Comparison of ENCODE assay signal across 8 cellular contexts in genomic region chr5:1870435-1871272, GRCh38. TPM values are rescaled to one million over a fixed set of nuclear protein-coding genes. Genes with fewer than 3 reads are reported as not detected.
"Had no signal": no experiment of that assay in that cellular context is flagged by ENCODE, and none has a peak within 500 bp of the region (broad histone marks: within the 10 kb centered on the region; RNA-seq: fewer than 3 reads in every experiment).

No MANE protein-coding gene starts in this region.

RNA-seq across cellular contexts. Expression of gene IRX4, which starts 12.1 kb away (rescaled TPM):
- total RNA-seq: activated CD4-positive, alpha-beta memory T cell treated with anti-CD3 and anti-CD28 coated beads, Interleukin-2, amount 10 ng/mL, durations not matched to agents 7 days and 5 days; activated CD4-positive, alpha-beta T cell treated with anti-CD3 and anti-CD28 coated beads for 36 hours; activated CD4-positive, alpha-beta T cell treated with anti-CD3 and anti-CD28 coated beads, Interleukin-2, amount 10 ng/mL, durations not matched to agents 7 days and 5 days; activated CD8-positive, alpha-beta memory T cell treated with anti-CD3 and anti-CD28 coated beads, Interleukin-2, amount 10 ng/mL, durations not matched to agents 7 days and 5 days; activated CD8-positive, alpha-beta T cell treated with anti-CD3 and anti-CD28 coated beads, Interleukin-2, amount 10 ng/mL, durations not matched to agents 7 days and 5 days; activated naive CD8-positive, alpha-beta T cell treated with anti-CD3 and anti-CD28 coated beads, Interleukin-2, amount 10 ng/mL, durations not matched to agents 7 days and 5 days; activated T-helper 2 cell treated with anti-CD3 and anti-CD28 coated beads, Interferon-gamma antibody, Interleukin-2, Interleukin-4, amounts not matched to agents 10 μg/mL and 5 μg/mL and 100 μg/mL, durations not matched to agents 14 hours and 24 hours and 36 hours; ascending aorta had no signal
